20 cellular contexts compared by ENCODE assay signal in the genomic region with DNA sequence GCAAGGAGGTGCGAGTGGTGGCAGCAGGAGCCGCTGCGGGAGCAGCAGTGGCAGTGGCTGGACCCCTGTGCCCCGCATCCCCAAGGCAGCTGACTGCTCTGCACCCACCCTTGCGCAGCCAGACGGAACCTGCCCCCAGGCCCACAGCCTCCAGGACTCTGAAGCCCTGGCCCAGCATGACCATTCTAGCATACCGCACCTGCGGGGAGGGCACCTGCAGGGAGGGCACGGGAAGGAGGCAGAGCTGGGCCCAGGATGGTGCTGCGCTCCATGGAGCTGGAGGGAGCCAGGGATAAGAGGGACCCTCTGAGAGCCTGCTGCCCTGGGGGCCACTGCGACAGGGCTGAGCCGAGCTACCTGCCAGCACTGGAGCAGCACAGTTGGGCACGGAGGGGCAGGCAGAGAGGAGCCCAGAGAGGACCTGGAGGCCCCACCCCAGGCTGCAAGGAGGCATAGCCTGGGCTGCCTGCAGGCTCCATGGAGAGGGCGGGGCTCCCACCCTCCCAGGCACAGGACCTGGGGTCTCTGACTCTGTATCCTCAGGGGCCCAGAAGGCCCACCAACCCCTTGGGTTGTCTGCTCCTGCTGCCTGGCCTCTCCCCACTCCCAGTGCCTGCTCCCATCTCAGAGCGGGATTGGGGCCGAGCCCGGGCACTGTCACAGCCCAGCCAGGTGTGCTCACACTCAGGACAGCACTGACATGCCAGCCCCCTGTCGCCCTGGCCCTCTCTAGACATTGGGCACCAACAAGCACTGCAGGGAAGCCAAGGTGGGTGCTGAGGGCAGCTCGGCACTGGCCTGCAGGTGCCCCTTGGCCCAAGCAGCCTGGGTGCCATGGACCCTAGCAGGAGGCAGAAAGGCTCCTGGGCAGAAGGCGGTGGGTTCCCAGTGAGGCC.
"Had no signal": no experiment of that assay in that cellular context is flagged by ENCODE, and none has a peak within 500 bp of the region (broad histone marks: within the 10 kb centered on the region; RNA-seq: fewer than 3 reads in every experiment).

No MANE protein-coding gene starts in this region.

- H3K27ac ChIP-seq: hepatocyte, spleen, stomach, suprapubic skin, tibial nerve, vagina, WERI-Rb-1 had no signal

- H3K4me2 ChIP-seq: hepatocyte had no signal

- H3K27me3 ChIP-seq: hepatocyte, stomach, suprapubic skin, tibial nerve, vagina had no signal

- FAIRE-seq: astrocyte, endothelial cell of umbilical vein had no signal

- H3K9me3 Mint-ChIP-seq: activated T-helper 17 cell treated with anti-CD3 and anti-CD28 coated beads, Interleukin-2, amount 50 U/mL, for 72 hours; neural crest cell had no signal

- H3K4me3 ChIP-seq: hepatocyte, spleen, stomach, suprapubic skin, tibial nerve, vagina had no signal

- DNase-seq: activated T-cell treated with anti-CD3 and anti-CD28 coated beads, Interleukin-2, amount 50 U/mL, for 1 hour; central memory CD4-positive, alpha-beta T cell; effector memory CD4-positive, alpha-beta T cell; foreskin melanocyte; glutamatergic neuron; spleen; stimulated activated CD4-positive, alpha-beta T cell treated with anti-CD3 and anti-CD28 coated beads, Interleukin-4, amount 100 ng/mL, for 24 hours; stomach; SW 1271; WERI-Rb-1 had no signal

- H3K9me3 ChIP-seq: suprapubic skin, tibial nerve, vagina had no signal

- ATAC-seq: activated naive CD4-positive, alpha-beta T cell treated with anti-CD3 and anti-CD28 coated beads, Interleukin-2, amount 50 U/mL, for 72 hours; activated T-helper 17 cell treated with anti-CD3 and anti-CD28 coated beads, Interleukin-2, amount 50 U/mL, for 72 hours; esophagus mucosa had no signal

- H3K4me3 Mint-ChIP-seq: activated T-helper 17 cell treated with anti-CD3 and anti-CD28 coated beads, Interleukin-2, amount 50 U/mL, for 72 hours; neural crest cell had no signal

- H3K36me3 Mint-ChIP-seq: activated naive CD4-positive, alpha-beta T cell treated with anti-CD3 and anti-CD28 coated beads, Interleukin-2, amount 50 U/mL, for 72 hours had no signal

- H3K4me1 ChIP-seq: spleen, stomach, suprapubic skin, vagina had no signal

- H3K79me2 ChIP-seq: hepatocyte had no signal

- H3K27ac Mint-ChIP-seq: activated naive CD4-positive, alpha-beta T cell treated with anti-CD3 and anti-CD28 coated beads, Interleukin-2, amount 50 U/mL, for 72 hours; activated T-helper 17 cell treated with anti-CD3 and anti-CD28 coated beads, Interleukin-2, amount 50 U/mL, for 72 hours had no signal

- H3K4me1 Mint-ChIP-seq: activated T-helper 17 cell treated with anti-CD3 and anti-CD28 coated beads, Interleukin-2, amount 50 U/mL, for 72 hours had no signal

- H3K36me3 ChIP-seq: spleen, stomach, suprapubic skin, tibial nerve, vagina, WERI-Rb-1 had no signal
